In the genomic region with DNA sequence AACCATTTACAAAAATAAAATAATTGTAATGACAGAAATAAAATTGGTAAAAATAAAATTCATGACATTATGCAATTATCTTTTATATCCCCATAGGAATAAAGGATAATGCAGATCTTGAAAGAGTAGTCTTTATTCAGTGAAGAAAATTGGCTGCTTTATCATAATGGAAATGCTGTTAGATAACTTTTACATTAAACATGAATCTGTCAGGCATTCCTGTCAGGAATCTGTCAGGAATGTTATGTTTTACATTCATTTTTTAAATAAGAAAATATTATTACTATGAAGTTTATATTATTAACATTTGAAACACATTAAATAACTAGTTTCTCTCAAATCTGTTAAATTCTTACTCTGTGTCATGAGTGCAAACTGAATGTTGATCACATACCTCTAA, we compare ENCODE assay signal across 28 cellular contexts.
"Had no signal": no experiment of that assay in that cellular context is flagged by ENCODE, and none has a peak within 500 bp of the region (broad histone marks: within the 10 kb centered on the region; RNA-seq: fewer than 3 reads in every experiment).

No MANE protein-coding gene starts in this region.

- H3K4me3 ChIP-seq: colonic mucosa, coronary artery, dorsolateral prefrontal cortex, esophagus muscularis mucosa, esophagus squamous epithelium, gastrocnemius medialis, gastroesophageal sphincter, heart left ventricle, heart right ventricle had no signal

- H3K27me3 Mint-ChIP-seq: dendritic cell treated with granulocyte-macrophage colony-stimulating factor and Interleukin-4, amounts not matched to agents 40 ng/mL and 50 ng/mL, for 4 days; effector memory CD8-positive, alpha-beta T cell had no signal

- DNase-seq: colonic mucosa; cortex of kidney; dermis blood vessel endothelial cell; dorsolateral prefrontal cortex; effector CD4-positive, alpha-beta T cell; effector CD8-positive, alpha-beta T cell; effector memory CD4-positive, alpha-beta T cell; effector memory CD8-positive, alpha-beta T cell; endodermal cell; erythroblast; esophagus squamous epithelium; foreskin fibroblast; foreskin keratinocyte; foreskin melanocyte; gastrocnemius medialis; glutamatergic neuron; head of caudate nucleus; heart left ventricle; heart right ventricle had no signal

- H3K27me3 ChIP-seq: colonic mucosa, dorsolateral prefrontal cortex, esophagus muscularis mucosa, esophagus squamous epithelium, foreskin keratinocyte, gastrocnemius medialis, gastroesophageal sphincter, heart left ventricle, heart right ventricle had no signal

- H3K27ac ChIP-seq: colonic mucosa, coronary artery, dorsolateral prefrontal cortex, epithelial cell of prostate, esophagus muscularis mucosa, esophagus squamous epithelium, foreskin keratinocyte, gastrocnemius medialis, gastroesophageal sphincter, heart left ventricle, heart right ventricle had no signal

- H3K9me3 Mint-ChIP-seq: dendritic cell treated with granulocyte-macrophage colony-stimulating factor and Interleukin-4, amounts not matched to agents 40 ng/mL and 50 ng/mL, for 4 days; endodermal cell had no signal

- H3K9me3 ChIP-seq: colonic mucosa, esophagus muscularis mucosa, esophagus squamous epithelium, gastrocnemius medialis, gastroesophageal sphincter, heart left ventricle, heart right ventricle had no signal

- H3K4me1 ChIP-seq: colonic mucosa, esophagus muscularis mucosa, esophagus squamous epithelium, foreskin keratinocyte, gastrocnemius medialis, gastroesophageal sphincter, heart left ventricle, heart right ventricle had no signal

- H3K36me3 ChIP-seq: colonic mucosa, esophagus muscularis mucosa, esophagus squamous epithelium, gastrocnemius medialis, gastroesophageal sphincter, heart left ventricle, heart right ventricle had no signal

- H3K4me1 Mint-ChIP-seq: endodermal cell had no signal

- H3K4me3 Mint-ChIP-seq: dendritic cell treated with granulocyte-macrophage colony-stimulating factor and Interleukin-4, amounts not matched to agents 40 ng/mL and 50 ng/mL, for 4 days; effector memory CD8-positive, alpha-beta T cell; endodermal cell had no signal

- H3K27ac Mint-ChIP-seq: dendritic cell treated with granulocyte-macrophage colony-stimulating factor and Interleukin-4, amounts not matched to agents 40 ng/mL and 50 ng/mL, for 4 days; effector memory CD8-positive, alpha-beta T cell; endodermal cell had no signal

- FAIRE-seq: colon, endometrium, endothelial cell of umbilical vein had no signal

- ATAC-seq: effector memory CD8-positive, alpha-beta T cell; esophagus mucosa; foreskin keratinocyte; gastrocnemius medialis; gastroesophageal sphincter; heart left ventricle; heart right ventricle had no signal
